27 cellular contexts compared by ENCODE assay signal in the genomic region with DNA sequence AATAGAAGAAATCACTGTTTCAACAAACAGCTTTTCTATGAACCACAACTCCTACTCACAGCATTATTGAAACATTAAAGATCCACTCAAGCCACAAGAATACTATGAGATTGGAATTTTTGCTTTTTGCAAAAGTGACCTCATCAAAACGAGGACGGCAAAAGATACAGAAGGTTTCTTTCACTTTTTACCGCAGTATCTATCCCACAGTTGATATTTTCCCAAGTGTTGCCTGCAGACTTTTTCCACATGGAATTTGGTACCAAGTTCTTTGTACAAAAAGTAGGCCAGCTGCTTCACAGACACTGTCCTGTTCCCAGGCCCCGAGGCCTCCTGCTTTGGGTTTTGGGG.
"Had no signal": no experiment of that assay in that cellular context is flagged by ENCODE, and none has a peak within 500 bp of the region (broad histone marks: within the 10 kb centered on the region; RNA-seq: fewer than 3 reads in every experiment).

No MANE protein-coding gene starts in this region.

- H3K36me3 Mint-ChIP-seq: activated naive CD4-positive, alpha-beta T cell treated with anti-CD3 and anti-CD28 coated beads, Interleukin-2, amount 50 U/mL, for 72 hours had no signal

- H3K27me3 Mint-ChIP-seq: activated CD4-positive, alpha-beta T cell treated with anti-CD3 and anti-CD28 coated beads for 36 hours; progenitor cell of endocrine pancreas; stimulated activated naive CD8-positive, alpha-beta T cell treated with anti-CD3 and anti-CD28 coated beads, Interleukin-15, Interleukin-2, amounts not matched to agents 100 ng/mL and 50 ng/mL, for 24 hours; T-cell had no signal

- H3K9me3 ChIP-seq: body of pancreas, left lung, lower lobe of right lung, mucosa of descending colon, ovary, right lobe of liver, thoracic aorta had no signal

- H3K9me3 Mint-ChIP-seq: activated naive CD4-positive, alpha-beta T cell treated with anti-CD3 and anti-CD28 coated beads, Interleukin-2, amount 50 U/mL, for 72 hours; activated T-cell treated with anti-CD3 and anti-CD28 coated beads, Interleukin-2, amount 50 U/mL, for 72 hours; stimulated activated naive CD8-positive, alpha-beta T cell treated with anti-CD3 and anti-CD28 coated beads, Interleukin-15, Interleukin-2, amounts not matched to agents 100 ng/mL and 50 ng/mL, for 24 hours; T-cell; T-helper 2 cell treated with Interferon-gamma antibody and Interleukin-4, amounts not matched to agents 5 μg/mL and 100 μg/mL, for 36 hours had no signal

- H3K36me3 ChIP-seq: cardiac muscle cell, left lung, lower lobe of right lung, ovary, right lobe of liver, thoracic aorta had no signal

- H3K27ac ChIP-seq: body of pancreas, cardiac muscle cell, coronary artery, foreskin keratinocyte, left lung, lower lobe of right lung, right lobe of liver, thoracic aorta had no signal

- H3K4me1 ChIP-seq: foreskin keratinocyte, right lobe of liver had no signal

- H3K4me3 Mint-ChIP-seq: activated CD4-positive, alpha-beta T cell treated with anti-CD3 and anti-CD28 coated beads for 36 hours; activated T-cell treated with anti-CD3 and anti-CD28 coated beads, Interleukin-2, amount 50 U/mL, for 72 hours; stimulated activated naive CD8-positive, alpha-beta T cell treated with anti-CD3 and anti-CD28 coated beads, Interleukin-15, Interleukin-2, amounts not matched to agents 100 ng/mL and 50 ng/mL, for 24 hours; T-cell; T-helper 2 cell treated with Interferon-gamma antibody and Interleukin-4, amounts not matched to agents 5 μg/mL and 100 μg/mL, for 36 hours had no signal

- ATAC-seq: activated CD4-positive, alpha-beta T cell treated with anti-CD3 and anti-CD28 coated beads for 36 hours; activated naive CD4-positive, alpha-beta T cell treated with anti-CD3 and anti-CD28 coated beads, Interleukin-2, amount 50 U/mL, for 72 hours; activated T-cell treated with anti-CD3 and anti-CD28 coated beads, Interleukin-2, amount 50 U/mL, for 72 hours; body of pancreas; foreskin keratinocyte; left lung; lower lobe of right lung; mucosa of descending colon; right lobe of liver; T-cell had no signal

- H3K27ac Mint-ChIP-seq: activated CD4-positive, alpha-beta T cell treated with anti-CD3 and anti-CD28 coated beads for 36 hours; activated T-cell treated with anti-CD3 and anti-CD28 coated beads, Interleukin-2, amount 50 U/mL, for 72 hours; stimulated activated naive CD8-positive, alpha-beta T cell treated with anti-CD3 and anti-CD28 coated beads, Interleukin-15, Interleukin-2, amounts not matched to agents 100 ng/mL and 50 ng/mL, for 24 hours; T-cell; T-helper 2 cell treated with Interferon-gamma antibody and Interleukin-4, amounts not matched to agents 5 μg/mL and 100 μg/mL, for 36 hours had no signal

- DNase-seq: activated CD4-positive, alpha-beta T cell treated with anti-CD3 and anti-CD28 coated beads for 36 hours; activated CD4-positive, alpha-beta T cell treated with anti-CD3 and anti-CD28 coated beads, Interleukin-2, amount 50 U/mL, for 4 hours; activated CD4-positive, CD25-positive, alpha-beta regulatory T cell; activated naive CD4-positive, alpha-beta T cell; activated T-cell treated with anti-CD3 and anti-CD28 coated beads for 4 hours; activated T-cell treated with anti-CD3 and anti-CD28 coated beads, Interleukin-2, amount 50 U/mL, for 72 hours; body of pancreas; effector memory CD4-positive, alpha-beta T cell; foreskin keratinocyte; kidney glomerular epithelial cell; left lung; lower lobe of right lung; mesendoderm; mucosa of descending colon; right lobe of liver; stimulated activated CD4-positive, alpha-beta T cell treated with anti-CD3 and anti-CD28 coated beads, Interleukin-2, amount 100 ng/mL, for 48 hours; T-cell; trophoblast cell had no signal

- H3K4me3 ChIP-seq: body of pancreas, cardiac muscle cell, coronary artery, dorsolateral prefrontal cortex, left lung, lower lobe of right lung, mucosa of descending colon, ovary, right lobe of liver, thoracic aorta had no signal

- H3K27me3 ChIP-seq: body of pancreas, dorsolateral prefrontal cortex, foreskin keratinocyte, left lung, ovary, right lobe of liver had no signal
